In genomic region chrX:40132751-40133150, GRCh38 we compare ENCODE assay signal across 10 cellular contexts. TPM values are rescaled to one million over a fixed set of nuclear protein-coding genes. Genes with fewer than 3 reads are reported as not detected.
A peak's percentile ranks its signal among the peaks of the same experiment; 100 is the strongest.
DNase-seq lines count a peak whose midpoint lies in the region; ATAC-seq, FAIRE-seq and TF ChIP-seq lines count a peak whose summit lies in the region.
"Had no signal": no experiment of that assay in that cellular context is flagged by ENCODE, and none has a peak within 500 bp of the region (broad histone marks: within the 10 kb centered on the region; RNA-seq: fewer than 3 reads in every experiment).

No MANE protein-coding gene starts in this region.

- TF ChIP-seq RAD21 in K562 (CRISPR knock-in tag; conservative IDR thresholded peaks at IDR 0.05 in 1 of 2, IDR thresholded peaks at IDR 0.05 in 1 of 2), result no peak

- H3K36me3 Mint-ChIP-seq in neural progenitor cell, result peaks cover 6% of the 10 kb centered on the region
- H3K36me3 Mint-ChIP-seq: memory B cell had no signal

- H3K4me1 ChIP-seq in K562 (replicated peaks in 1 of 2; ENCODE audit: control insufficient read depth in 2 of 2, insufficient read depth in 2 of 2, low read length in 2 of 2) (peaks cover 30 to 33% of the 10 kb centered on the region in 2 experiments), neural progenitor cell (no peaks in the 10 kb centered on the region)

- H3K9ac ChIP-seq in K562 (ENCODE audit: insufficient read depth in 1 of 2, low read depth in 2 of 2, low read length in 2 of 2) (peak overlapping the region; percentile 53 to 65; a peak in 3 of 4 replicates), neural progenitor cell (no peak overlapping the region)

- H3K9me3 ChIP-seq in K562 (replicated peaks; ENCODE audit: control insufficient read depth, insufficient read depth, low read depth, low read length) (no peaks in the 10 kb centered on the region), neural progenitor cell (ENCODE audit: low read depth) (no peaks in the 10 kb centered on the region)

- peak overlapping the region; percentile 63 for H3K4me2 ChIP-seq in K562 (ENCODE audit: insufficient read depth, low read length)
- no peak overlapping the region for H3K4me2 ChIP-seq in neural progenitor cell

- H3K9me3 Mint-ChIP-seq in neural progenitor cell, result peaks cover 7% of the 10 kb centered on the region
- H3K9me3 Mint-ChIP-seq: memory B cell had no signal

- H2AFZ ChIP-seq in K562 (ENCODE audit: low read depth, low read length) (peak overlapping the region; percentile 55; the same call in 1 of the 2 replicates), neural progenitor cell (replicated peaks) (no peak overlapping the region)

- H3K27me3 ChIP-seq in K562 (ENCODE audit: control insufficient read depth in 2 of 2, insufficient read depth in 2 of 2, low read length in 2 of 2), result no peaks in the 10 kb centered on the region
- H3K27me3 ChIP-seq in neural progenitor cell, result no peaks in the 10 kb centered on the region

- H4K20me1 ChIP-seq in K562 (replicated peaks; ENCODE audit: control insufficient read depth, insufficient read depth, low read length), result no peaks in the 10 kb centered on the region
- no peaks in the 10 kb centered on the region for H4K20me1 ChIP-seq in neural progenitor cell (ENCODE audit: low read depth)

- H3K79me2 ChIP-seq in K562 (ENCODE audit: control insufficient read depth, insufficient read depth, low read length) (peaks cover 5% of the 10 kb centered on the region; the same call in 1 of the 3 replicates), neural progenitor cell (ENCODE audit: low read depth) (no peaks in the 10 kb centered on the region)

- TF ChIP-seq EP300 in K562 (IDR thresholded peaks at IDR 0.05; ENCODE audit: low read length), result peak; percentile 67; the same call in 1 of the 2 replicates

- peak; percentile 92 for FAIRE-seq in K562 (lab: Jason Lieb, UNC)

- H3K4me1 Mint-ChIP-seq in neural progenitor cell, result no peaks in the 10 kb centered on the region
- H3K4me1 Mint-ChIP-seq: memory B cell had no signal

- no peaks in the 10 kb centered on the region; the same call in 2 of the 3 replicates for H3K36me3 ChIP-seq in K562 (ENCODE audit: control insufficient read depth, insufficient read depth, low read length)
- no peaks in the 10 kb centered on the region for H3K36me3 ChIP-seq in neural progenitor cell

- BruUV-seq in K562 (replicated peaks; lab: Mats Ljungman, UMichigan), result no TSS peak

- no peak for TF ChIP-seq POLR2A in K562 (conservative IDR thresholded peaks at IDR 0.05)

- no peak overlapping the region for H3K27ac Mint-ChIP-seq in neural progenitor cell
- H3K27ac Mint-ChIP-seq: memory B cell had no signal

- H3K4me3 ChIP-seq in K562, result peak overlapping the region; percentile 6; the same call in 1 of the 2 replicates
- no peak overlapping the region for H3K4me3 ChIP-seq in neural progenitor cell

- TF ChIP-seq CTCF in K562 (IDR thresholded peaks at IDR 0.05 in 2 of 3, conservative IDR thresholded peaks at IDR 0.05 in 1 of 3; ENCODE audit: insufficient read depth in 2 of 3, low read depth in 1 of 3, low read length in 3 of 3) (no peak), neural progenitor cell (IDR thresholded peaks at IDR 0.05) (no peak)

- H3K27ac ChIP-seq in K562 (ENCODE audit: extremely low read depth, low read depth, low read length), result peak overlapping the region; percentile 83
- H3K27ac ChIP-seq in neural progenitor cell, result no peak overlapping the region

- WGBS in K562 (ENCODE audit: insufficient coverage, low coverage, missing lambda C conversion rate), result 0% methylated on average over 6 of the region's 7 CpGs

- intact Hi-C loops in K562 (cut with micrococcal nuclease), result loop anchor here (2.0 kb wide), 1 partner anchor 16 kb away; no protein-coding TSS in a partner anchor

- CTCF ChIA-PET in K562 (lab: Yijun Ruan, JAX; ENCODE audit: low intra/inter-chr PET ratio), result no interaction called here

- peak; percentile 92 for ATAC-seq in K562
- ATAC-seq in HG03135 (IDR thresholded peaks at IDR 0.05; ENCODE audit: unreplicated experiment), result no peak
- ATAC-seq in GM18870 (IDR thresholded peaks at IDR 0.05; ENCODE audit: unreplicated experiment), result no peak

- peak; percentile 73 for DNase-seq in HCEC 1CT
- DNase-seq in K562 (ENCODE audit: extremely low read depth in 1 of 4, low spot score in 3 of 4), result peak; percentile 76 to 85 (median 79)
- DNase-seq in hepatic stellate cell (ENCODE audit: low spot score), result peak; percentile 79
- peak; percentile 65 for DNase-seq in stromal cell of bone marrow (ENCODE audit: low read depth)
- no peak for DNase-seq in neural progenitor cell (ENCODE audit: low spot score)
- no peak for DNase-seq in NCI-H1092 treated with DMSO at 0.1 percent for 48 hours (lab: John Stamatoyannopoulos, UW)
- DNase-seq: central memory CD4-positive, alpha-beta T cell had no signal

- in situ Hi-C loops in K562 (cut with MboI), result no loop called here

- H3K4me3 Mint-ChIP-seq in neural progenitor cell, result no peak overlapping the region
- H3K4me3 Mint-ChIP-seq: memory B cell had no signal

- H3K27me3 Mint-ChIP-seq in neural progenitor cell (ENCODE audit: insufficient read depth, low read depth), result peaks cover 7% of the 10 kb centered on the region
- H3K27me3 Mint-ChIP-seq: memory B cell had no signal

- H3F3A ChIP-seq in neural progenitor cell (ENCODE audit: low read depth), result no peaks in the 10 kb centered on the region

- H3K9me1 ChIP-seq in K562 (ENCODE audit: control insufficient read depth, insufficient read depth, low read length), result no peaks in the 10 kb centered on the region

- POLR2A ChIA-PET in K562 (lab: Yijun Ruan, JAX), result interaction anchor here (0.7 to 1.0 kb wide), 2 partner anchors 9 to 33 kb away, joined by 3 to 5 read pairs; no protein-coding TSS in a partner anchor

TF ChIP-seq in K562, 482 proteins besides CTCF, POLR2A, EP300 and RAD21 (continues in another document):
- TF ChIP-seq FOXK2 (conservative IDR thresholded peaks at IDR 0.05 in 1 of 2, IDR thresholded peaks at IDR 0.05 in 1 of 2; ENCODE audit: low read depth in 2 of 2) (no peak), KDM4B (IDR thresholded peaks at IDR 0.05; ENCODE audit: borderline replicate concordance in 2 of 2, low read depth in 1 of 2) (no peak), AFF4 (CRISPR knock-in tag; IDR thresholded peaks at IDR 0.05) (no peak), BCL6 (CRISPR knock-in tag; IDR thresholded peaks at IDR 0.05) (no peak), SMAD2 (IDR thresholded peaks at IDR 0.05; ENCODE audit: low read depth, low read length) (no peak), ZFX (CRISPR knock-in tag; IDR thresholded peaks at IDR 0.05) (peak; percentile 73), SETDB1 (IDR thresholded peaks at IDR 0.05; ENCODE audit: low read length) (no peak), CXXC5 (CRISPR knock-in tag; IDR thresholded peaks at IDR 0.05) (peak; percentile 56), RFX7 (CRISPR knock-in tag; IDR thresholded peaks at IDR 0.05) (no peak), GTF2F1 (IDR thresholded peaks at IDR 0.05; ENCODE audit: low read depth, low read length) (no peak), ZNF696 (CRISPR knock-in tag; conservative IDR thresholded peaks at IDR 0.05) (no peak), SIX5 (IDR thresholded peaks at IDR 0.05; ENCODE audit: borderline replicate concordance in 1 of 2, insufficient read depth in 1 of 2, low read depth in 1 of 2, low read length in 2 of 2) (no peak), ZNF175 (CRISPR knock-in tag; IDR thresholded peaks at IDR 0.05; ENCODE audit: low read depth) (no peak)

RNA-seq across cellular contexts. Expression of gene BCOR, which starts 35.0 kb away (rescaled TPM):
- total RNA-seq in K562 (2011; cell fraction: chromatin; rRNA removed; ENCODE audit: low replicate concordance), result 128 and 140 TPM in 2 replicates
- 71.6 and 74.4 TPM in 2 replicates for total RNA-seq in K562 (2011; cell fraction: nucleolus; rRNA removed)
- 97.0 and 135 TPM in 2 replicates for total RNA-seq in K562 (2011; cell fraction: nucleoplasm; rRNA removed)
- total RNA-seq in K562 (2014; rRNA removed) (73.7 and 76.0 TPM in 2 replicates), K562 (2014; rRNA removed; fragmentation: Illumina TruSeq; extraction: Trizol) (37.6 and 37.9 TPM in 2 replicates), K562 (2015; rRNA removed; fragmentation: Illumina TruSeq; extraction: Trizol) (33.0 and 36.6 TPM in 2 replicates), K562 (2021) (98.3 and 113 TPM in 2 replicates), neural progenitor cell (ENCODE audit: low replicate concordance) (29.5 and 32.4 TPM in 2 replicates)
- polyA plus RNA-seq in K562 (2011; rRNA removed) (27.5 and 28.1 TPM in 2 replicates), K562 (2014; fragmentation: Illumina TruSeq; extraction: Trizol) (88.1 and 98.5 TPM in 2 replicates), K562 (2014; fragmentation: Nextera tagmentation; extraction: Ambion mirVana) (10 to 100 TPM; 32.0 to 37.4 TPM), K562 (2014; rRNA removed) (44.4 and 64.6 TPM in 2 replicates)
- 30.1 and 38.0 TPM in 2 replicates for polyA plus RNA-seq in K562 (2011; cell fraction: cytosol; rRNA removed)
- polyA plus RNA-seq in K562 (2011; cell fraction: nucleus; rRNA removed), result 64.0 and 93.7 TPM in 2 replicates
- polyA plus RNA-seq in K562 (2012), result 72.8 and 76.1 TPM in 2 replicates
- polyA minus RNA-seq in K562 (2011; rRNA and poly(A)+ RNA removed), result 40.5 and 49.5 TPM in 2 replicates
- polyA minus RNA-seq in K562 (2011; cell fraction: cytosol; rRNA and poly(A)+ RNA removed), result 105 and 120 TPM in 2 replicates
- 36.9 and 50.0 TPM in 2 replicates for polyA minus RNA-seq in K562 (2011; cell fraction: nucleus; rRNA and poly(A)+ RNA removed)

Comparison
In these comparisons a context has a peak if more than half of its experiments do, and no peak if none do; other contexts are left out.
1. DNase-seq: peak in HCEC 1CT (single experiment), K562 (4 of 4), hepatic stellate cell (single experiment) and stromal cell of bone marrow (single experiment); none in neural progenitor cell (single experiment) and NCI-H1092 treated with DMSO at 0.1 percent for 48 hours (single experiment).